Comparison of ENCODE assay signal across 10 cellular contexts in the genomic region with DNA sequence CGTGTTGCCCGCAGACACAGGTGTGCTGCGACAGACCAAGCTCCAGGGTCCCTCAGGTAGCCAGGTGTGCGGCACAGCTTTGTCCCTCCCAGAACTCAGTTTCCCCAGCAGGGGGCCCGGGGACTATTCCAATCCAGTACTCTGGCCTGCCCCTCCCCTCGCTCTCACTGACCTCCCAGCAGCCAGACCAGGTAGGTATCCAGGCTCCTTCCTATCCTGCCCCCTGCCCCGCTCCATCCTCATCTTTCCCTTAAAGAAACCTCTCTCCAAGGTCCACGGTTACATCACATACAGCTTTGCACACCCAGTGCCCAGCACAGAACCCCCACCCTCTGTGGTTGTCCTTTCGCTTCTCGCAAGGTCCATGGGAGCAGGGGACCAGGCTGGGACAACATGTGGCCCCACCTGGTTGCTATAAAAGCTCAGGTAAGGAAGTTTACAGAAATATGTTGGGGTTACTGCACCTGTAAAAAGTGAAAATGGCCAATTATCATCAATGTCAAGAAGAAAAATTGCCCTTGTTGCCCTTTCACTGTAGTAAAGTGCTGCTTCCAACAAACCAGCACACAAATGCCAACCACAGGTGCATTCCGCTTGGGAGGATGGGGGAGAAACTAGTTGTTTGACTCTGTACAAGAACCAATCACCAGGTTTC. TPM values are rescaled to one million over a fixed set of nuclear protein-coding genes. Genes with fewer than 3 reads are reported as not detected.
DNase-seq lines count a peak whose midpoint lies in the region; ATAC-seq and TF ChIP-seq lines count a peak whose summit lies in the region.
"Had no signal": no experiment of that assay in that cellular context is flagged by ENCODE, and none has a peak within 500 bp of the region (broad histone marks: within the 10 kb centered on the region; RNA-seq: fewer than 3 reads in every experiment).

No MANE protein-coding gene starts in this region.

- no peaks in the 10 kb centered on the region for H3K9me2 ChIP-seq in PC-3 (replicated peaks; ENCODE audit: low read length)

- no TSS peak for BruUV-seq in PC-3 (replicated peaks; lab: Mats Ljungman, UMichigan)

- H3K4me3 ChIP-seq in PC-3 (ENCODE audit: low read length), result peak overlapping the region; percentile 85
- peak overlapping the region; percentile 75 for H3K4me3 ChIP-seq in fibroblast of the aortic adventitia (ENCODE audit: low read depth, low read length)

- no peaks in the 10 kb centered on the region for H3F3A ChIP-seq in PC-3 (ENCODE audit: low read length, unreplicated experiment)

- peak overlapping the region; percentile 97 for H2AFZ ChIP-seq in PC-3 (ENCODE audit: low read length)

- no peak for DNase-seq in activated CD4-positive, alpha-beta T cell treated with anti-CD3 and anti-CD28 coated beads, Interleukin-2, amount 10 ng/mL, durations not matched to agents 7 days and 5 days
- DNase-seq in activated CD4-positive, alpha-beta T cell treated with anti-CD3 and anti-CD28 coated beads for 1 hour, result no peak
- no peak for DNase-seq in PC-3
- DNase-seq in fibroblast of the aortic adventitia (ENCODE audit: low read depth), result no peak
- DNase-seq in NCI-H1105 (lab: John Stamatoyannopoulos, UW), result no peak
- DNase-seq in posterior vena cava (ENCODE audit: low spot score), result no peak

- peaks cover 11% of the 10 kb centered on the region for H3K27me3 ChIP-seq in PC-3 (ENCODE audit: low read length)

- no peaks in the 10 kb centered on the region for H3K9me3 Mint-ChIP-seq in activated CD4-positive, alpha-beta T cell treated with anti-CD3 and anti-CD28 coated beads, Interleukin-2, amount 10 ng/mL, durations not matched to agents 7 days and 5 days
- H3K9me3 Mint-ChIP-seq in stimulated activated memory B cell treated with anti-CD40 and anti-IgM and Interleukin-4, amounts not matched to agents 10 μg/mL and 1 μg/mL and 100 μg/mL, for 72 hours, result no peaks in the 10 kb centered on the region

- peak overlapping the region; percentile 100 for H3K4me2 ChIP-seq in PC-3 (ENCODE audit: low read length)

- H3K27me3 Mint-ChIP-seq in activated CD4-positive, alpha-beta T cell treated with anti-CD3 and anti-CD28 coated beads, Interleukin-2, amount 10 ng/mL, durations not matched to agents 7 days and 5 days, result peaks cover 20% of the 10 kb centered on the region
- H3K27me3 Mint-ChIP-seq in stimulated activated memory B cell treated with anti-CD40 and anti-IgM and Interleukin-4, amounts not matched to agents 10 μg/mL and 1 μg/mL and 100 μg/mL, for 72 hours, result no peaks in the 10 kb centered on the region

- H3K9ac ChIP-seq in PC-3 (ENCODE audit: low read length), result no peak overlapping the region

- H3K4me1 Mint-ChIP-seq in activated CD4-positive, alpha-beta T cell treated with anti-CD3 and anti-CD28 coated beads, Interleukin-2, amount 10 ng/mL, durations not matched to agents 7 days and 5 days, result peaks cover 30% of the 10 kb centered on the region
- H3K4me1 Mint-ChIP-seq in stimulated activated memory B cell treated with anti-CD40 and anti-IgM and Interleukin-4, amounts not matched to agents 10 μg/mL and 1 μg/mL and 100 μg/mL, for 72 hours, result peaks cover 49% of the 10 kb centered on the region

- TF ChIP-seq CTCF in PC-3 (conservative IDR thresholded peaks at IDR 0.05; ENCODE audit: low read depth, low read length), result no peak
- no peak for TF ChIP-seq CTCF in fibroblast of the aortic adventitia (IDR thresholded peaks at IDR 0.05; ENCODE audit: insufficient read depth, low read length)

- POLR2A ChIA-PET in activated CD4-positive, alpha-beta T cell treated with anti-CD3 and anti-CD28 coated beads, Interleukin-2, amount 10 ng/mL, durations not matched to agents 7 days and 5 days (lab: Charles Lee), result no interaction called here
- POLR2A ChIA-PET in PC-3 (lab: Charles Lee; ENCODE audit: unreplicated experiment), result no interaction called here

- H3K36me3 Mint-ChIP-seq in activated CD4-positive, alpha-beta T cell treated with anti-CD3 and anti-CD28 coated beads, Interleukin-2, amount 10 ng/mL, durations not matched to agents 7 days and 5 days (ENCODE audit: low read depth), result no peaks in the 10 kb centered on the region
- H3K36me3 Mint-ChIP-seq in stimulated activated memory B cell treated with anti-CD40 and anti-IgM and Interleukin-4, amounts not matched to agents 10 μg/mL and 1 μg/mL and 100 μg/mL, for 72 hours, result no peaks in the 10 kb centered on the region

- peaks cover 14% of the 10 kb centered on the region for H3K4me1 ChIP-seq in PC-3 (ENCODE audit: insufficient read depth, low read length)

- H3K36me3 ChIP-seq in PC-3 (ENCODE audit: low read depth, low read length), result no peaks in the 10 kb centered on the region

- CTCF ChIA-PET in activated CD4-positive, alpha-beta T cell treated with anti-CD3 and anti-CD28 coated beads, Interleukin-2, amount 10 ng/mL, durations not matched to agents 7 days and 5 days (lab: Charles Lee), result interaction anchor here (0.7 to 2.8 kb wide), 19 partner anchors 10 to 425 kb away, joined by 3 to 16 read pairs (median 4); partner anchors contain the start of gene UBL7
- CTCF ChIA-PET in PC-3 (lab: Charles Lee), result interaction anchor here (0.6 kb wide), 1 partner anchor 148 kb away, joined by 4 read pairs; no protein-coding TSS in a partner anchor

- no peaks in the 10 kb centered on the region for H3K79me2 ChIP-seq in PC-3 (ENCODE audit: low read length)

- ATAC-seq in PC-3 (peak; percentile 7), HG03045 (IDR thresholded peaks at IDR 0.05; ENCODE audit: unreplicated experiment) (no peak)
- ATAC-seq in stimulated activated memory B cell treated with anti-CD40 and anti-IgM and Interleukin-4, amounts not matched to agents 10 μg/mL and 1 μg/mL and 100 μg/mL, for 72 hours, result no peak

- peak overlapping the region; percentile 79 for H3K4me3 Mint-ChIP-seq in activated CD4-positive, alpha-beta T cell treated with anti-CD3 and anti-CD28 coated beads, Interleukin-2, amount 10 ng/mL, durations not matched to agents 7 days and 5 days
- peak overlapping the region; percentile 72 for H3K4me3 Mint-ChIP-seq in stimulated activated memory B cell treated with anti-CD40 and anti-IgM and Interleukin-4, amounts not matched to agents 10 μg/mL and 1 μg/mL and 100 μg/mL, for 72 hours

- no peaks in the 10 kb centered on the region for H4K20me1 ChIP-seq in PC-3 (ENCODE audit: low read length)

- intact Hi-C loops in PC-3 (cut with micrococcal nuclease), result loop anchor here (1.0 to 5.0 kb wide), 4 partner anchors 64 to 258 kb away; partner anchors contain the start of genes CLK3 and UBL7
- intact Hi-C loops in posterior vena cava (cut with DNase I), result loop anchor here (5.0 to 10.0 kb wide), 4 partner anchors 258 to 393 kb away; no protein-coding TSS in a partner anchor

- no peaks in the 10 kb centered on the region for H3K9me3 ChIP-seq in PC-3 (ENCODE audit: low read length)

- H3K27ac ChIP-seq in PC-3 (ENCODE audit: low read length), result no peak overlapping the region

- peak overlapping the region; percentile 65 for H3K27ac Mint-ChIP-seq in activated CD4-positive, alpha-beta T cell treated with anti-CD3 and anti-CD28 coated beads, Interleukin-2, amount 10 ng/mL, durations not matched to agents 7 days and 5 days
- H3K27ac Mint-ChIP-seq in stimulated activated memory B cell treated with anti-CD40 and anti-IgM and Interleukin-4, amounts not matched to agents 10 μg/mL and 1 μg/mL and 100 μg/mL, for 72 hours, result peak overlapping the region; percentile 65

RNA-seq across cellular contexts. Expression of gene CYP11A1, which starts 7.3 kb away (rescaled TPM):
- total RNA-seq in activated CD4-positive, alpha-beta T cell treated with anti-CD3 and anti-CD28 coated beads, Interleukin-2, amount 10 ng/mL, durations not matched to agents 7 days and 5 days, result not detected
- total RNA-seq in PC-3 (2014; rRNA removed) (0.18 TPM in 1 of 2 replicates, not detected in the other), fibroblast of the aortic adventitia (ENCODE audit: low replicate concordance) (0.33 and 0.90 TPM in 2 replicates), posterior vena cava (1 to 10 TPM in 1 of 2 donors, under 1 TPM in 1; 0.71 to 1.2 TPM)
- total RNA-seq: lung microvascular endothelial cell, RPMI7951 had no signal

RNA-seq across cellular contexts. Expression of gene SEMA7A, which starts 59.0 kb away (rescaled TPM):
- 1 to 10 TPM; 2.7 to 3.5 TPM for total RNA-seq in activated CD4-positive, alpha-beta T cell treated with anti-CD3 and anti-CD28 coated beads, Interleukin-2, amount 10 ng/mL, durations not matched to agents 7 days and 5 days
- 74.9 and 75.9 TPM in 2 replicates for total RNA-seq in PC-3 (2014; rRNA removed)
- total RNA-seq in fibroblast of the aortic adventitia (ENCODE audit: low replicate concordance), result 2.6 and 7.9 TPM in 2 replicates
- total RNA-seq in posterior vena cava, result 1 to 10 TPM; 1.2 to 2.0 TPM
